In genomic region chr3:191484461-191484860, GRCh38 we compare ENCODE assay signal across 36 cellular contexts. TPM values are rescaled to one million over a fixed set of nuclear protein-coding genes. Genes with fewer than 3 reads are reported as not detected.
"Had no signal": no experiment of that assay in that cellular context is flagged by ENCODE, and none has a peak within 500 bp of the region (broad histone marks: within the 10 kb centered on the region; RNA-seq: fewer than 3 reads in every experiment).

No MANE protein-coding gene starts in this region.

- H3K9me3 ChIP-seq: adrenal gland, body of pancreas, esophagus muscularis mucosa, neutrophil, pancreas, prostate gland, sigmoid colon, vagina had no signal

- H3K4me3 ChIP-seq: adrenal gland, body of pancreas, coronary artery, esophagus muscularis mucosa, pancreas, prostate gland, sigmoid colon, smooth muscle cell, upper lobe of left lung, vagina had no signal

- FAIRE-seq: endothelial cell of umbilical vein, islet of Langerhans, pancreas had no signal

- H3K27ac ChIP-seq: adrenal gland, body of pancreas, coronary artery, esophagus muscularis mucosa, neutrophil, pancreas, prostate gland, sigmoid colon, upper lobe of left lung, vagina, VCaP had no signal

- ATAC-seq: body of pancreas; left cardiac atrium; left ventricle myocardium superior; pancreas; stimulated activated memory B cell treated with anti-CD40 and anti-IgM and Interleukin-4, amounts not matched to agents 10 μg/mL and 1 μg/mL and 100 μg/mL, for 72 hours; stimulated activated naive CD8-positive, alpha-beta T cell treated with anti-CD3 and anti-CD28 coated beads, Interleukin-15, amount 100 ng/mL, for 72 hours had no signal

- H3K36me3 ChIP-seq: adrenal gland, esophagus muscularis mucosa, neutrophil, pancreas, prostate gland, sigmoid colon, upper lobe of left lung, vagina had no signal

- H3K4me1 ChIP-seq: adrenal gland, body of pancreas, esophagus muscularis mucosa, pancreas, prostate gland, sigmoid colon, upper lobe of left lung, vagina had no signal

- H3K4me2 ChIP-seq: smooth muscle cell had no signal

- H3K27me3 ChIP-seq: adrenal gland, body of pancreas, esophagus muscularis mucosa, neutrophil, pancreas, sigmoid colon, upper lobe of left lung, vagina had no signal

- DNase-seq: activated CD4-positive, alpha-beta T cell treated with anti-CD3 and anti-CD28 coated beads for 4 hours; activated CD4-positive, alpha-beta T cell treated with anti-CD3 and anti-CD28 coated beads, Interleukin-2, amount 50 U/mL, for 48 hours; activated CD8-positive, alpha-beta memory T cell treated with anti-CD3 and anti-CD28 coated beads for 24 hours; activated effector memory CD4-positive, alpha-beta T cell treated with Interleukin-2 at 50 U/mL for 16 hours; activated naive CD4-positive, alpha-beta T cell treated with anti-CD3 and anti-CD28 coated beads for 36 hours; activated naive CD8-positive, alpha-beta T cell treated with anti-CD3 and anti-CD28 coated beads for 36 hours; adrenal gland; aorta; body of pancreas; left cardiac atrium; left ventricle myocardium superior; naive B cell; nephron progenitor cell; pancreas; sigmoid colon; stimulated activated CD4-positive, alpha-beta T cell treated with anti-CD3 and anti-CD28 coated beads, Interleukin-1b, Interleukin-23, amount 100 ng/mL, for 48 hours; stimulated activated CD4-positive, alpha-beta T cell treated with anti-CD3 and anti-CD28 coated beads, Interleukin-4, amount 100 ng/mL, for 4 hours; stimulated activated CD8-positive, alpha-beta memory T cell treated with anti-CD3 and anti-CD28 coated beads, Interleukin-4, amount 100 ng/mL, for 48 hours; stimulated activated naive CD8-positive, alpha-beta T cell treated with anti-CD3 and anti-CD28 coated beads, Interleukin-15, amount 100 ng/mL, for 72 hours; substantia nigra; upper lobe of left lung had no signal

RNA-seq across cellular contexts. Expression of gene PYDC2, which starts 23.5 kb away (rescaled TPM):
- total RNA-seq: activated naive CD4-positive, alpha-beta T cell treated with anti-CD3 and anti-CD28 coated beads for 36 hours; activated naive CD8-positive, alpha-beta T cell treated with anti-CD3 and anti-CD28 coated beads for 36 hours; aorta; body of pancreas; cardiac septum; cerebellum; endothelial cell of umbilical vein; esophagus muscularis mucosa; left cardiac atrium; left ventricle myocardium superior; lung microvascular endothelial cell; mesothelial cell of epicardium; pancreas; prostate gland; sigmoid colon; smooth muscle cell; upper lobe of left lung; vagina had no signal
- polyA plus RNA-seq: adrenal gland, aorta, endothelial cell of umbilical vein, pancreas, sigmoid colon, smooth muscle cell, thymus had no signal
